Comparison of ENCODE assay signal across 2 cellular contexts in genomic region chr6:2899596-2899995, GRCh38.
TF ChIP-seq lines count a peak whose summit lies in the region.

No MANE protein-coding gene starts in this region.

TF ChIP-seq in HepG2, 621 proteins besides CTCF, POLR2A, EP300 and RAD21:
- TF ChIP-seq JDP2 (CRISPR knock-in tag; IDR thresholded peaks at IDR 0.05; ENCODE audit: borderline replicate concordance): no peak
- TF ChIP-seq ZFP41 (CRISPR knock-in tag; IDR thresholded peaks at IDR 0.05; ENCODE audit: borderline replicate concordance): no peak
- no peak for TF ChIP-seq ZFP1 (CRISPR knock-in tag; IDR thresholded peaks at IDR 0.05)
- no peak for TF ChIP-seq ZNF367 (CRISPR knock-in tag; IDR thresholded peaks at IDR 0.05; ENCODE audit: borderline replicate concordance)
- TF ChIP-seq TBL1XR1 (IDR thresholded peaks at IDR 0.05; ENCODE audit: borderline replicate concordance, low read length, partially characterized antibody): no peak
- TF ChIP-seq ZNF549 (CRISPR knock-in tag; IDR thresholded peaks at IDR 0.05): no peak
- TF ChIP-seq HBP1 (CRISPR knock-in tag; IDR thresholded peaks at IDR 0.05; ENCODE audit: low read depth): no peak
- no peak for TF ChIP-seq THAP7 (CRISPR knock-in tag; IDR thresholded peaks at IDR 0.05)
- TF ChIP-seq ZNF407 (CRISPR knock-in tag; IDR thresholded peaks at IDR 0.05; ENCODE audit: not compliant biosample characterization): no peak
- TF ChIP-seq DZIP1 (CRISPR knock-in tag; IDR thresholded peaks at IDR 0.05): no peak
- no peak for TF ChIP-seq JUND (CRISPR knock-in tag; IDR thresholded peaks at IDR 0.05)

TF ChIP-seq in SK-N-SH, 30 proteins besides CTCF, POLR2A, EP300 and RAD21:
- TF ChIP-seq NFIC (IDR thresholded peaks at IDR 0.05; ENCODE audit: borderline replicate concordance): no peak
- no peak for TF ChIP-seq YY1 (IDR thresholded peaks at IDR 0.05; ENCODE audit: low read depth)
- no peak for TF ChIP-seq FOXJ3 (CRISPR knock-in tag; IDR thresholded peaks at IDR 0.05)
- no peak for TF ChIP-seq USF2 (IDR thresholded peaks at IDR 0.05; ENCODE audit: borderline replicate concordance, low read depth, low read length)
- no peak for TF ChIP-seq CHD2 (IDR thresholded peaks at IDR 0.05; ENCODE audit: low read length, partially characterized antibody)
- no peak for TF ChIP-seq GATA2 (CRISPR knock-in tag; IDR thresholded peaks at IDR 0.05)
- TF ChIP-seq ELF1 (IDR thresholded peaks at IDR 0.05): no peak
- TF ChIP-seq RFX5 (IDR thresholded peaks at IDR 0.05; ENCODE audit: low read length): no peak
- no peak for TF ChIP-seq SMC3 (IDR thresholded peaks at IDR 0.05; ENCODE audit: low read depth, low read length)
- no peak for TF ChIP-seq TAF1 (IDR thresholded peaks at IDR 0.05; ENCODE audit: borderline replicate concordance, low read depth, low read length)
- TF ChIP-seq RXRA (IDR thresholded peaks at IDR 0.05; ENCODE audit: borderline replicate concordance, low read depth): no peak
- TF ChIP-seq SIN3A (IDR thresholded peaks at IDR 0.05; ENCODE audit: borderline replicate concordance, low read depth, low read length): no peak
- no peak for TF ChIP-seq PBX3 (IDR thresholded peaks at IDR 0.05)
- TF ChIP-seq MXI1 (IDR thresholded peaks at IDR 0.05; ENCODE audit: low read depth, low read length): no peak
- TF ChIP-seq RCOR1 (IDR thresholded peaks at IDR 0.05; ENCODE audit: low read length): no peak
